Comparison of ENCODE assay signal across 11 cellular contexts in genomic region chr15:89836255-89837133, GRCh38. TPM values are rescaled to one million over a fixed set of nuclear protein-coding genes. Genes with fewer than 3 reads are reported as not detected.
DNase-seq lines count a peak whose midpoint lies in the region; ATAC-seq lines count a peak whose summit lies in the region.
"Had no signal": no experiment of that assay in that cellular context is flagged by ENCODE, and none has a peak within 500 bp of the region (broad histone marks: within the 10 kb centered on the region; RNA-seq: fewer than 3 reads in every experiment).

No MANE protein-coding gene starts in this region.

- intact Hi-C loops in left ventricle myocardium superior (cut with micrococcal nuclease): no loop called here

- ATAC-seq in left ventricle myocardium superior: peak; percentile 77

- DNase-seq in ELF-1 (ENCODE audit: low read depth, low spot score) (peak; percentile 23), amniotic stem cell (lab: John Stamatoyannopoulos, UW) (peak; percentile 81), left ventricle myocardium superior (no peak), NCI-H2171 (lab: John Stamatoyannopoulos, UW) (no peak), NCI-H69 (lab: John Stamatoyannopoulos, UW) (no peak), NCI-H446 treated with DMSO at 0.1 percent for 48 hours (lab: John Stamatoyannopoulos, UW) (no peak), DMS53 (lab: John Stamatoyannopoulos, UW) (no peak)
- DNase-seq: erythroblast; stimulated activated CD4-positive, alpha-beta T cell treated with anti-CD3 and anti-CD28 coated beads, Interleukin-4, amount 100 ng/mL, for 1 hour; T1000 had no signal

- H3K27ac ChIP-seq in skin epidermis: peak overlapping the region in 20 of 21 experiments; percentile 45 to 91 (median 77)

- no peak overlapping the region for H3K4me3 ChIP-seq in skin epidermis

RNA-seq across cellular contexts. Expression of gene ANPEP, which starts 21.8 kb away (rescaled TPM):
- 7.7 TPM for total RNA-seq in left ventricle myocardium superior

RNA-seq across cellular contexts. Expression of gene AP3S2, which starts 57.3 kb away (rescaled TPM):
- 46.6 TPM for total RNA-seq in left ventricle myocardium superior

Comparison
In these comparisons a context has a peak if more than half of its experiments do, and no peak if none do; other contexts are left out.
1. DNase-seq: peak in ELF-1 (single experiment) and amniotic stem cell (single experiment); none in left ventricle myocardium superior (single experiment), NCI-H2171 (single experiment), NCI-H69 (single experiment), NCI-H446 treated with DMSO at 0.1 percent for 48 hours (single experiment) and DMS53 (single experiment).